7 cellular contexts compared by ENCODE assay signal in genomic region chr2:184057910-184058309, GRCh38.
"Had no signal": no experiment of that assay in that cellular context is flagged by ENCODE, and none has a peak within 500 bp of the region (broad histone marks: within the 10 kb centered on the region; RNA-seq: fewer than 3 reads in every experiment).

No MANE protein-coding gene starts in this region.

- H3K36me3 ChIP-seq: HAP-1 had no signal

- H3K9me3 ChIP-seq: HAP-1 had no signal

- H3K4me1 ChIP-seq: HAP-1 had no signal

- ATAC-seq: GM23338, HCT116 had no signal

- H3K27ac ChIP-seq: HL-60 had no signal

- DNase-seq: H7, HFFc6, KG1 had no signal

- H3K4me2 ChIP-seq: GM23338 had no signal

- H3K4me3 ChIP-seq: GM23338, HAP-1 had no signal

- H2AFZ ChIP-seq: GM23338 had no signal
